In genomic region chr13:111044087-111044830, GRCh38 we compare ENCODE assay signal across 21 cellular contexts.
"Had no signal": no experiment of that assay in that cellular context is flagged by ENCODE, and none has a peak within 500 bp of the region (broad histone marks: within the 10 kb centered on the region; RNA-seq: fewer than 3 reads in every experiment).

No MANE protein-coding gene starts in this region.

- DNase-seq: activated CD4-positive, alpha-beta T cell treated with anti-CD3 and anti-CD28 coated beads, Interleukin-2, amount 50 U/mL, for 4 hours; activated gamma-delta T cell treated with Interleukin-2 at 50 U/mL for 16 hours; dorsolateral prefrontal cortex; immature natural killer cell; kidney glomerular epithelial cell; ovary; right lobe of liver; small intestine; stimulated activated CD4-positive, alpha-beta T cell treated with anti-CD3 and anti-CD28 coated beads, Interleukin-15, amount 100 ng/mL, for 24 hours; stimulated activated CD4-positive, alpha-beta T cell treated with anti-CD3 and anti-CD28 coated beads, Interleukin-2, amount 100 ng/mL, for 48 hours; stimulated activated naive CD8-positive, alpha-beta T cell treated with anti-CD3 and anti-CD28 coated beads, Interleukin-15, amount 100 ng/mL, for 72 hours; transverse colon had no signal

- H3K27me3 ChIP-seq: cardiac muscle cell, dorsolateral prefrontal cortex, ovary, right lobe of liver, suprapubic skin, transverse colon had no signal

- FAIRE-seq: small intestine, TTC549 had no signal

- H3K4me3 ChIP-seq: cardiac muscle cell, dorsolateral prefrontal cortex, gastroesophageal sphincter, heart right ventricle, left ventricle myocardium inferior, ovary, right lobe of liver, suprapubic skin, transverse colon had no signal

- H3K4me3 Mint-ChIP-seq: immature natural killer cell; stimulated activated naive CD8-positive, alpha-beta T cell treated with anti-CD3 and anti-CD28 coated beads, Interleukin-15, amount 100 ng/mL, for 72 hours; T-helper 2 cell treated with Interferon-gamma antibody and Interleukin-4, amounts not matched to agents 5 μg/mL and 100 μg/mL, for 36 hours had no signal

- H3K36me3 ChIP-seq: cardiac muscle cell, gastroesophageal sphincter, heart right ventricle, left ventricle myocardium inferior, ovary, right lobe of liver, suprapubic skin, transverse colon had no signal

- H3K4me1 ChIP-seq: gastroesophageal sphincter, right lobe of liver, suprapubic skin had no signal

- H3K27ac ChIP-seq: cardiac muscle cell, dorsolateral prefrontal cortex, epithelial cell of prostate, gastroesophageal sphincter, left ventricle myocardium inferior, ovary, right lobe of liver, suprapubic skin, transverse colon had no signal

- ATAC-seq: stimulated activated naive CD8-positive, alpha-beta T cell treated with anti-CD3 and anti-CD28 coated beads, Interleukin-15, amount 100 ng/mL, for 72 hours had no signal

- H3K9me3 ChIP-seq: gastroesophageal sphincter, heart right ventricle, left ventricle myocardium inferior, ovary, right lobe of liver, suprapubic skin, transverse colon had no signal

- H3K36me3 Mint-ChIP-seq: activated naive CD4-positive, alpha-beta T cell treated with anti-CD3 and anti-CD28 coated beads, Interleukin-2, amount 50 U/mL, for 72 hours; immature natural killer cell had no signal

- H3K4me1 Mint-ChIP-seq: immature natural killer cell had no signal

- H3K9me3 Mint-ChIP-seq: activated naive CD4-positive, alpha-beta T cell treated with anti-CD3 and anti-CD28 coated beads, Interleukin-2, amount 50 U/mL, for 72 hours; immature natural killer cell; stimulated activated naive CD8-positive, alpha-beta T cell treated with anti-CD3 and anti-CD28 coated beads, Interleukin-15, amount 100 ng/mL, for 72 hours; T-helper 2 cell treated with Interferon-gamma antibody and Interleukin-4, amounts not matched to agents 5 μg/mL and 100 μg/mL, for 36 hours had no signal

- H3K27ac Mint-ChIP-seq: activated naive CD4-positive, alpha-beta T cell treated with anti-CD3 and anti-CD28 coated beads, Interleukin-2, amount 50 U/mL, for 72 hours; immature natural killer cell; stimulated activated naive CD8-positive, alpha-beta T cell treated with anti-CD3 and anti-CD28 coated beads, Interleukin-15, amount 100 ng/mL, for 72 hours; T-helper 2 cell treated with Interferon-gamma antibody and Interleukin-4, amounts not matched to agents 5 μg/mL and 100 μg/mL, for 36 hours had no signal
